14 cellular contexts compared by ENCODE assay signal in genomic region chr1:108815566-108815965, GRCh38. TPM values are rescaled to one million over a fixed set of nuclear protein-coding genes. Genes with fewer than 3 reads are reported as not detected.
DNase-seq lines count a peak whose midpoint lies in the region; ATAC-seq, FAIRE-seq and TF ChIP-seq lines count a peak whose summit lies in the region.
"Had no signal": no experiment of that assay in that cellular context is flagged by ENCODE, and none has a peak within 500 bp of the region (broad histone marks: within the 10 kb centered on the region; RNA-seq: fewer than 3 reads in every experiment).

No MANE protein-coding gene starts in this region.

- H3K36me3 Mint-ChIP-seq in activated T-cell treated with anti-CD3 and anti-CD28 coated beads, Interleukin-2, amount 50 U/mL, for 4 hours (ENCODE audit: insufficient read depth), result no peaks in the 10 kb centered on the region
- H3K36me3 Mint-ChIP-seq: activated naive CD4-positive, alpha-beta T cell treated with anti-CD3 and anti-CD28 coated beads, Interleukin-2, amount 10 ng/mL, durations not matched to agents 7 days and 5 days had no signal

- no peaks in the 10 kb centered on the region for H3K36me3 ChIP-seq in colonic mucosa
- H3K36me3 ChIP-seq in muscle layer of duodenum (ENCODE audit: control insufficient read depth in 1 of 2, insufficient read depth in 2 of 2, low read length in 2 of 2), result peaks cover 0 to 10% of the 10 kb centered on the region in 2 donors
- H3K36me3 ChIP-seq in thoracic aorta, result no peaks in the 10 kb centered on the region

- DNase-seq in NCI-H69 (lab: John Stamatoyannopoulos, UW) (peak; percentile 32), colonic mucosa (no peak), thoracic aorta (ENCODE audit: low spot score) (no peak), GM19239 (ENCODE audit: insufficient read length, low spot score) (no peak), retina (no peak)
- no peak for DNase-seq in activated T-cell treated with anti-CD3 and anti-CD28 coated beads, Interleukin-2, amount 50 U/mL, for 4 hours
- DNase-seq in activated effector memory CD4-positive, alpha-beta T cell treated with anti-CD3 and anti-CD28 coated beads, Interleukin-2, amount 50 U/mL, for 16 hours, result no peak
- DNase-seq: activated CD4-positive, alpha-beta T cell treated with anti-CD3 and anti-CD28 coated beads for 48 hours; activated naive CD4-positive, alpha-beta T cell treated with anti-CD3 and anti-CD28 coated beads, Interleukin-2, amount 10 ng/mL, durations not matched to agents 7 days and 5 days; effector memory CD8-positive, alpha-beta T cell; NCI-H526 treated with DMSO at 0.1 percent for 48 hours; SIG-M5 had no signal

- intact Hi-C loops in colonic mucosa (cut with DNase I), result no loop called here

- peak overlapping the region; percentile 51 for H3K27ac ChIP-seq in colonic mucosa
- H3K27ac ChIP-seq in muscle layer of duodenum (ENCODE audit: low read length), result peak overlapping the region; percentile 89
- peak overlapping the region; percentile 77 to 94 for H3K27ac ChIP-seq in thoracic aorta

- FAIRE-seq in GM19239 (lab: Jason Lieb, UNC), result no peak

- peak overlapping the region in 1 of 2 donors; percentile 19 for H3K9ac ChIP-seq in colonic mucosa (ENCODE audit: low read depth in 2 of 2, low read length in 2 of 2)
- H3K9ac ChIP-seq: parathyroid adenoma had no signal

- H3K4me3 ChIP-seq in colonic mucosa (no peak overlapping the region), muscle layer of duodenum (ENCODE audit: low read depth in 1 of 2, low read length in 2 of 2) (no peak overlapping the region), thoracic aorta (no peak overlapping the region)

- TF ChIP-seq CTCF in colonic mucosa (IDR thresholded peaks at IDR 0.05) (no peak), thoracic aorta (IDR thresholded peaks at IDR 0.05) (no peak)

- H3K27me3 Mint-ChIP-seq in activated T-cell treated with anti-CD3 and anti-CD28 coated beads, Interleukin-2, amount 50 U/mL, for 4 hours (ENCODE audit: low read depth), result no peaks in the 10 kb centered on the region

- H3K4me3 Mint-ChIP-seq in activated T-cell treated with anti-CD3 and anti-CD28 coated beads, Interleukin-2, amount 50 U/mL, for 4 hours, result no peak overlapping the region
- H3K4me3 Mint-ChIP-seq: activated naive CD4-positive, alpha-beta T cell treated with anti-CD3 and anti-CD28 coated beads, Interleukin-2, amount 10 ng/mL, durations not matched to agents 7 days and 5 days; effector memory CD8-positive, alpha-beta T cell had no signal

- H3K9me3 Mint-ChIP-seq in activated T-cell treated with anti-CD3 and anti-CD28 coated beads, Interleukin-2, amount 50 U/mL, for 4 hours, result no peaks in the 10 kb centered on the region
- H3K9me3 Mint-ChIP-seq: activated naive CD4-positive, alpha-beta T cell treated with anti-CD3 and anti-CD28 coated beads, Interleukin-2, amount 10 ng/mL, durations not matched to agents 7 days and 5 days; effector memory CD8-positive, alpha-beta T cell had no signal

- H3K27me3 ChIP-seq in colonic mucosa, result no peaks in the 10 kb centered on the region
- H3K27me3 ChIP-seq in muscle layer of duodenum (ENCODE audit: low read depth, low read length), result no peaks in the 10 kb centered on the region
- no peaks in the 10 kb centered on the region for H3K27me3 ChIP-seq in thoracic aorta (replicated peaks; ENCODE audit: insufficient read depth)

- no peaks in the 10 kb centered on the region for H3K4me1 ChIP-seq in colonic mucosa
- peaks cover 0 to 15% of the 10 kb centered on the region in 2 donors for H3K4me1 ChIP-seq in muscle layer of duodenum (ENCODE audit: control insufficient read depth in 1 of 2, insufficient read depth in 2 of 2, low read length in 2 of 2)
- peaks cover 18 to 30% of the 10 kb centered on the region in 2 donors for H3K4me1 ChIP-seq in thoracic aorta (ENCODE audit: control insufficient read depth in 1 of 2, low read depth in 2 of 2)
- H3K4me1 ChIP-seq: parathyroid adenoma had no signal

- no peaks in the 10 kb centered on the region for H3K4me1 Mint-ChIP-seq in activated T-cell treated with anti-CD3 and anti-CD28 coated beads, Interleukin-2, amount 50 U/mL, for 4 hours (ENCODE audit: low read depth)
- H3K4me1 Mint-ChIP-seq: activated naive CD4-positive, alpha-beta T cell treated with anti-CD3 and anti-CD28 coated beads, Interleukin-2, amount 10 ng/mL, durations not matched to agents 7 days and 5 days had no signal

- no peaks in the 10 kb centered on the region for H3K9me3 ChIP-seq in colonic mucosa
- H3K9me3 ChIP-seq in muscle layer of duodenum (ENCODE audit: control insufficient read depth in 1 of 2, low read length in 2 of 2), result no peaks in the 10 kb centered on the region
- H3K9me3 ChIP-seq in thoracic aorta, result no peaks in the 10 kb centered on the region

- no peak for ATAC-seq in thoracic aorta (ENCODE audit: insufficient number of reproducible peaks, low FRiP score, low read depth)
- ATAC-seq in activated T-cell treated with anti-CD3 and anti-CD28 coated beads, Interleukin-2, amount 50 U/mL, for 4 hours, result no peak
- ATAC-seq: effector memory CD8-positive, alpha-beta T cell had no signal

RNA-seq across cellular contexts. Expression of gene AKNAD1, which starts 41.3 kb away (rescaled TPM):
- total RNA-seq in colonic mucosa (not detected), thoracic aorta (not detected)
- not detected for total RNA-seq in activated T-cell treated with anti-CD3 and anti-CD28 coated beads, Interleukin-2, amount 50 U/mL, for 4 hours
